Comparison of ENCODE assay signal across 1 cellular context in the genomic region with DNA sequence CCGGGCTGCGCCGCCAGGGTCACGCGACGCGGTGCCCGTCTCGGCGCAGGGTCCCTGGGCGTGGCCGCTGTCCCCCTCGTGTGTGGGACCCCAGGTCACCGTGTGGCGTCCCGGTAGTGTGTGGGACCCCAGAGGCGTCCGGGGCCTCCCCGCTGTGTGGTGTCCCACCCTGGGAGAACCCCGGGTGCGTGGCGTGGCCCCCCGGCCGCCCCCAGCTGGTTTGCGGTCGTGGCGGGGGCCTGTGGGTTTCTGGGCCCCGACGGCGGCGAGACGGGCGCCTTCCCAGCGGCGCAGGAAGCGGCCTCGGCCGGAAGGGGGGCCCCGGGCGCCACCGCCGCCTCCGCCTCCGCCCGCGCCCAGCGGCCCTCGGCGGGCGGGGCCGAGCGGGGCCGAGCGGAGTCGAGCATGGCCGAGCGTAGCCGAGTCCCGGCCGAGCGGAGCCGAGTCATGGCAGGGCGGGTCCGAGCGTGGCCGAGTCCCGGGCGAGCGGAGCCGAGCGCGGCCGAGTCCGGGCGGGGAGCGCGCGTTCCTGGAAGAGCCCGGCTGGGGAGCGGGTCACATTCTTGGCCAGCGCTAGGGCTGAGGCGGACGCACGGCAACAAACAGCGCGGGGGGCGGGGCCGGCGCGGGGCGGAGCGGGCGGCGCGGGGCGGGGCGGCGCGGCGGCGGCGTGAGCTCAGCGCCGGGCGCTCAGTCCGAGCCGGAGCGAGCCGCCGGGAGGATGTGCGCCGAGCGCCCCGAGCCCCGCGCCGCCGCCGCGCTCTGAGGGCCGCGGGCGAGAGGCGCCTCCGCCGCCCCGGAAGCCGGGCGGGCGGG.
TF ChIP-seq lines count a peak whose summit lies in the region.

No MANE protein-coding gene starts in this region.

TF ChIP-seq in K562, 482 proteins besides CTCF, POLR2A, EP300 and RAD21 (continued from another document and continues in another):
- TF ChIP-seq, protein P1, sequence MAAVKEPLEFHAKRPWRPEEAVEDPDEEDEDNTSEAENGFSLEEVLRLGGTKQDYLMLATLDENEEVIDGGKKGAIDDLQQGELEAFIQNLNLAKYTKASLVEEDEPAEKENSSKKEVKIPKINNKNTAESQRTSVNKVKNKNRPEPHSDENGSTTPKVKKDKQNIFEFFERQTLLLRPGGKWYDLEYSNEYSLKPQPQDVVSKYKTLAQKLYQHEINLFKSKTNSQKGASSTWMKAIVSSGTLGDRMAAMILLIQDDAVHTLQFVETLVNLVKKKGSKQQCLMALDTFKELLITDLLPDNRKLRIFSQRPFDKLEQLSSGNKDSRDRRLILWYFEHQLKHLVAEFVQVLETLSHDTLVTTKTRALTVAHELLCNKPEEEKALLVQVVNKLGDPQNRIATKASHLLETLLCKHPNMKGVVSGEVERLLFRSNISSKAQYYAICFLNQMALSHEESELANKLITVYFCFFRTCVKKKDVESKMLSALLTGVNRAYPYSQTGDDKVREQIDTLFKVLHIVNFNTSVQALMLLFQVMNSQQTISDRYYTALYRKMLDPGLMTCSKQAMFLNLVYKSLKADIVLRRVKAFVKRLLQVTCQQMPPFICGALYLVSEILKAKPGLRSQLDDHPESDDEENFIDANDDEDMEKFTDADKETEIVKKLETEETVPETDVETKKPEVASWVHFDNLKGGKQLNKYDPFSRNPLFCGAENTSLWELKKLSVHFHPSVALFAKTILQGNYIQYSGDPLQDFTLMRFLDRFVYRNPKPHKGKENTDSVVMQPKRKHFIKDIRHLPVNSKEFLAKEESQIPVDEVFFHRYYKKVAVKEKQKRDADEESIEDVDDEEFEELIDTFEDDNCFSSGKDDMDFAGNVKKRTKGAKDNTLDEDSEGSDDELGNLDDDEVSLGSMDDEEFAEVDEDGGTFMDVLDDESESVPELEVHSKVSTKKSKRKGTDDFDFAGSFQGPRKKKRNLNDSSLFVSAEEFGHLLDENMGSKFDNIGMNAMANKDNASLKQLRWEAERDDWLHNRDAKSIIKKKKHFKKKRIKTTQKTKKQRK (IDR thresholded peaks at IDR 0.05; ENCODE audit: borderline replicate concordance, low read depth, low read length) = no peak
- TF ChIP-seq HNRNPH1 (optimal IDR thresholded peaks at IDR 0.05; ENCODE audit: low read depth, low read length) (no peak), TAF9B (IDR thresholded peaks at IDR 0.05; ENCODE audit: partially characterized antibody) (no peak), SMAD4 (CRISPR knock-in tag; conservative IDR thresholded peaks at IDR 0.05) (peak; percentile 98), ZFP36 (IDR thresholded peaks at IDR 0.05; ENCODE audit: low read depth, low read length, partially characterized antibody) (no peak), RBM17 (IDR thresholded peaks at IDR 0.05; ENCODE audit: borderline replicate concordance, low read depth, low read length) (no peak), HEY1 (CRISPR knock-in tag; IDR thresholded peaks at IDR 0.05; ENCODE audit: borderline replicate concordance) (no peak), ZNF12 (CRISPR knock-in tag; IDR thresholded peaks at IDR 0.05) (0 out of 2 replicates have a peak, but pooled peaks have one; percentile 43), ZNF586 (CRISPR knock-in tag; conservative IDR thresholded peaks at IDR 0.05) (no peak), ZNF354B (CRISPR knock-in tag; IDR thresholded peaks at IDR 0.05) (no peak), DNMT1 (IDR thresholded peaks at IDR 0.05) (no peak), ZEB2 (IDR thresholded peaks at IDR 0.05) (no peak), ZNF644 (tag; IDR thresholded peaks at IDR 0.05; ENCODE audit: low read depth) (no peak), RBM25 (IDR thresholded peaks at IDR 0.05; ENCODE audit: low read depth, low read length, severe bottlenecking) (no peak), FUS (optimal IDR thresholded peaks at IDR 0.05; ENCODE audit: low read depth, low read length) (no peak), ZNF695 (CRISPR knock-in tag; IDR thresholded peaks at IDR 0.05) (no peak), ZNF668 (CRISPR knock-in tag; IDR thresholded peaks at IDR 0.05) (no peak), NUFIP1 (IDR thresholded peaks at IDR 0.05; ENCODE audit: partially characterized antibody) (no peak), ILK (tag; IDR thresholded peaks at IDR 0.05; ENCODE audit: borderline replicate concordance, low read depth) (no peak), HMGN3 (IDR thresholded peaks at IDR 0.05; ENCODE audit: borderline replicate concordance, extremely low read depth, insufficient read length, low read depth, low read length) (peak; percentile 84), LARP7 (IDR thresholded peaks at IDR 0.05) (no peak), SIN3A (IDR thresholded peaks at IDR 0.05; ENCODE audit: borderline replicate concordance in 2 of 2, control insufficient read depth in 1 of 2, low read depth in 2 of 2, low read length in 2 of 2) (0 out of 4 replicates have a peak, but pooled peaks of 1 of the 2 experiments have one; percentile 56), NFRKB (IDR thresholded peaks at IDR 0.05; ENCODE audit: low read depth) (no peak), NR1H2 (CRISPR knock-in tag; IDR thresholded peaks at IDR 0.05) (no peak), NELFE (IDR thresholded peaks at IDR 0.05; ENCODE audit: insufficient read depth, insufficient read length) (no peak), NFXL1 (CRISPR knock-in tag; IDR thresholded peaks at IDR 0.05) (no peak), FIP1L1 (IDR thresholded peaks at IDR 0.05; ENCODE audit: low read depth, low read length, poor library complexity, severe bottlenecking) (no peak), STAT5B (CRISPR knock-in tag; IDR thresholded peaks at IDR 0.05) (no peak), ZNF146 (CRISPR knock-in tag; IDR thresholded peaks at IDR 0.05; ENCODE audit: unreplicated experiment) (no peak), ATF1 (CRISPR knock-in tag; IDR thresholded peaks at IDR 0.05) (no peak), ATF1 (tag; IDR thresholded peaks at IDR 0.05) (no peak), CC2D1A (IDR thresholded peaks at IDR 0.05) (no peak), ZNF707 (CRISPR knock-in tag; conservative IDR thresholded peaks at IDR 0.05) (no peak), ZFX (CRISPR knock-in tag; IDR thresholded peaks at IDR 0.05) (peak; percentile 91), ZC3H11A (IDR thresholded peaks at IDR 0.05; ENCODE audit: low read depth, low read length) (no peak), SAP30 (IDR thresholded peaks at IDR 0.05; ENCODE audit: borderline replicate concordance, insufficient read depth, low read depth, low read length, poor library complexity, severe bottlenecking) (peak; percentile 57), BRD4 (IDR thresholded peaks at IDR 0.05) (0 out of 2 replicates have a peak, but pooled peaks have one; percentile 45)
- TF ChIP-seq, protein P2, sequence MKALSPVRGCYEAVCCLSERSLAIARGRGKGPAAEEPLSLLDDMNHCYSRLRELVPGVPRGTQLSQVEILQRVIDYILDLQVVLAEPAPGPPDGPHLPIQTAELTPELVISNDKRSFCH (CRISPR knock-in tag; IDR thresholded peaks at IDR 0.05) = no peak
- TF ChIP-seq, protein P2 (tag; IDR thresholded peaks at IDR 0.05) = peak; percentile 71
- TF ChIP-seq, protein P3, sequence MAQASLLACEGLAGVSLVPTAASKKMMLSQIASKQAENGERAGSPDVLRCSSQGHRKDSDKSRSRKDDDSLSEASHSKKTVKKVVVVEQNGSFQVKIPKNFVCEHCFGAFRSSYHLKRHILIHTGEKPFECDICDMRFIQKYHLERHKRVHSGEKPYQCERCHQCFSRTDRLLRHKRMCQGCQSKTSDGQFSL (CRISPR knock-in tag; IDR thresholded peaks at IDR 0.05) = no peak
- TF ChIP-seq, protein P3 (tag; IDR thresholded peaks at IDR 0.05) = no peak
- TF ChIP-seq, protein P4, sequence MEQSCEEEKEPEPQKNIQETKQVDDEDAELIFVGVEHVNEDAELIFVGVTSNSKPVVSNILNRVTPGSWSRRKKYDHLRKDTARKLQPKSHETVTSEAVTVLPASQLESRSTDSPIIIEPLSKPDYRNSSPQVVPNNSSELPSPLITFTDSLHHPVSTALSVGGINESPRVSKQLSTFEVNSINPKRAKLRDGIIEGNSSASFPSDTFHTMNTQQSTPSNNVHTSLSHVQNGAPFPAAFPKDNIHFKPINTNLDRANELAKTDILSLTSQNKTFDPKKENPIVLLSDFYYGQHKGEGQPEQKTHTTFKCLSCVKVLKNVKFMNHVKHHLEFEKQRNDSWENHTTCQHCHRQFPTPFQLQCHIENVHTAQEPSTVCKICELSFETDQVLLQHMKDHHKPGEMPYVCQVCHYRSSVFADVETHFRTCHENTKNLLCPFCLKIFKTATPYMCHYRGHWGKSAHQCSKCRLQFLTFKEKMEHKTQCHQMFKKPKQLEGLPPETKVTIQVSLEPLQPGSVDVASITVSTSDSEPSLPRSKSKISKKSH (CRISPR knock-in tag; IDR thresholded peaks at IDR 0.05) = no peak
- TF ChIP-seq, protein P5, sequence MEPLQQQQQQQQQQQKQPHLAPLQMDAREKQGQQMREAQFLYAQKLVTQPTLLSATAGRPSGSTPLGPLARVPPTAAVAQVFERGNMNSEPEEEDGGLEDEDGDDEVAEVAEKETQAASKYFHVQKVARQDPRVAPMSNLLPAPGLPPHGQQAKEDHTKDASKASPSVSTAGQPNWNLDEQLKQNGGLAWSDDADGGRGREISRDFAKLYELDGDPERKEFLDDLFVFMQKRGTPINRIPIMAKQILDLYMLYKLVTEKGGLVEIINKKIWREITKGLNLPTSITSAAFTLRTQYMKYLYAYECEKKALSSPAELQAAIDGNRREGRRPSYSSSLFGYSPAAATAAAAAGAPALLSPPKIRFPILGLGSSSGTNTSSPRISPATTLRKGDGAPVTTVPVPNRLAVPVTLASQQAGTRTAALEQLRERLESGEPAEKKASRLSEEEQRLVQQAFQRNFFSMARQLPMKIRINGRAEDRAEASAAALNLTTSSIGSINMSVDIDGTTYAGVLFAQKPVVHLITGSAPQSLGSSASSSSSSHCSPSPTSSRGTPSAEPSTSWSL (CRISPR knock-in tag; IDR thresholded peaks at IDR 0.05; ENCODE audit: borderline replicate concordance) = no peak
- TF ChIP-seq, protein P6, sequence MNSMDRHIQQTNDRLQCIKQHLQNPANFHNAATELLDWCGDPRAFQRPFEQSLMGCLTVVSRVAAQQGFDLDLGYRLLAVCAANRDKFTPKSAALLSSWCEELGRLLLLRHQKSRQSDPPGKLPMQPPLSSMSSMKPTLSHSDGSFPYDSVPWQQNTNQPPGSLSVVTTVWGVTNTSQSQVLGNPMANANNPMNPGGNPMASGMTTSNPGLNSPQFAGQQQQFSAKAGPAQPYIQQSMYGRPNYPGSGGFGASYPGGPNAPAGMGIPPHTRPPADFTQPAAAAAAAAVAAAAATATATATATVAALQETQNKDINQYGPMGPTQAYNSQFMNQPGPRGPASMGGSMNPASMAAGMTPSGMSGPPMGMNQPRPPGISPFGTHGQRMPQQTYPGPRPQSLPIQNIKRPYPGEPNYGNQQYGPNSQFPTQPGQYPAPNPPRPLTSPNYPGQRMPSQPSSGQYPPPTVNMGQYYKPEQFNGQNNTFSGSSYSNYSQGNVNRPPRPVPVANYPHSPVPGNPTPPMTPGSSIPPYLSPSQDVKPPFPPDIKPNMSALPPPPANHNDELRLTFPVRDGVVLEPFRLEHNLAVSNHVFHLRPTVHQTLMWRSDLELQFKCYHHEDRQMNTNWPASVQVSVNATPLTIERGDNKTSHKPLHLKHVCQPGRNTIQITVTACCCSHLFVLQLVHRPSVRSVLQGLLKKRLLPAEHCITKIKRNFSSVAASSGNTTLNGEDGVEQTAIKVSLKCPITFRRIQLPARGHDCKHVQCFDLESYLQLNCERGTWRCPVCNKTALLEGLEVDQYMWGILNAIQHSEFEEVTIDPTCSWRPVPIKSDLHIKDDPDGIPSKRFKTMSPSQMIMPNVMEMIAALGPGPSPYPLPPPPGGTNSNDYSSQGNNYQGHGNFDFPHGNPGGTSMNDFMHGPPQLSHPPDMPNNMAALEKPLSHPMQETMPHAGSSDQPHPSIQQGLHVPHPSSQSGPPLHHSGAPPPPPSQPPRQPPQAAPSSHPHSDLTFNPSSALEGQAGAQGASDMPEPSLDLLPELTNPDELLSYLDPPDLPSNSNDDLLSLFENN (IDR thresholded peaks at IDR 0.05; ENCODE audit: low read depth in 2 of 2, low read length in 2 of 2) = no peak
- TF ChIP-seq, protein P7, sequence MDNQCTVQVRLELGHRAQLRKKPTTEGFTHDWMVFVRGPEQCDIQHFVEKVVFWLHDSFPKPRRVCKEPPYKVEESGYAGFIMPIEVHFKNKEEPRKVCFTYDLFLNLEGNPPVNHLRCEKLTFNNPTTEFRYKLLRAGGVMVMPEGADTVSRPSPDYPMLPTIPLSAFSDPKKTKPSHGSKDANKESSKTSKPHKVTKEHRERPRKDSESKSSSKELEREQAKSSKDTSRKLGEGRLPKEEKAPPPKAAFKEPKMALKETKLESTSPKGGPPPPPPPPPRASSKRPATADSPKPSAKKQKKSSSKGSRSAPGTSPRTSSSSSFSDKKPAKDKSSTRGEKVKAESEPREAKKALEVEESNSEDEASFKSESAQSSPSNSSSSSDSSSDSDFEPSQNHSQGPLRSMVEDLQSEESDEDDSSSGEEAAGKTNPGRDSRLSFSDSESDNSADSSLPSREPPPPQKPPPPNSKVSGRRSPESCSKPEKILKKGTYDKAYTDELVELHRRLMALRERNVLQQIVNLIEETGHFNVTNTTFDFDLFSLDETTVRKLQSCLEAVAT (IDR thresholded peaks at IDR 0.05) = 0 out of 4 replicates have a peak, but pooled peaks of 1 of the 2 experiments have one; percentile 16
- TF ChIP-seq, protein P8, sequence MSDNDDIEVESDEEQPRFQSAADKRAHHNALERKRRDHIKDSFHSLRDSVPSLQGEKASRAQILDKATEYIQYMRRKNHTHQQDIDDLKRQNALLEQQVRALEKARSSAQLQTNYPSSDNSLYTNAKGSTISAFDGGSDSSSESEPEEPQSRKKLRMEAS (CRISPR knock-in tag; IDR thresholded peaks at IDR 0.05) = no peak; the same call in 1 of the 2 replicates
- TF ChIP-seq, protein P9, sequence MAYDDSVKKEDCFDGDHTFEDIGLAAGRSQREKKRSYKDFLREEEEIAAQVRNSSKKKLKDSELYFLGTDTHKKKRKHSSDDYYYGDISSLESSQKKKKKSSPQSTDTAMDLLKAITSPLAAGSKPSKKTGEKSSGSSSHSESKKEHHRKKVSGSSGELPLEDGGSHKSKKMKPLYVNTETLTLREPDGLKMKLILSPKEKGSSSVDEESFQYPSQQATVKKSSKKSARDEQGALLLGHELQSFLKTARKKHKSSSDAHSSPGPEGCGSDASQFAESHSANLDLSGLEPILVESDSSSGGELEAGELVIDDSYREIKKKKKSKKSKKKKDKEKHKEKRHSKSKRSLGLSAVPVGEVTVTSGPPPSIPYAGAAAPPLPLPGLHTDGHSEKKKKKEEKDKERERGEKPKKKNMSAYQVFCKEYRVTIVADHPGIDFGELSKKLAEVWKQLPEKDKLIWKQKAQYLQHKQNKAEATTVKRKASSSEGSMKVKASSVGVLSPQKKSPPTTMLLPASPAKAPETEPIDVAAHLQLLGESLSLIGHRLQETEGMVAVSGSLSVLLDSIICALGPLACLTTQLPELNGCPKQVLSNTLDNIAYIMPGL (CRISPR knock-in tag; IDR thresholded peaks at IDR 0.05) = no peak
- TF ChIP-seq, protein P10, sequence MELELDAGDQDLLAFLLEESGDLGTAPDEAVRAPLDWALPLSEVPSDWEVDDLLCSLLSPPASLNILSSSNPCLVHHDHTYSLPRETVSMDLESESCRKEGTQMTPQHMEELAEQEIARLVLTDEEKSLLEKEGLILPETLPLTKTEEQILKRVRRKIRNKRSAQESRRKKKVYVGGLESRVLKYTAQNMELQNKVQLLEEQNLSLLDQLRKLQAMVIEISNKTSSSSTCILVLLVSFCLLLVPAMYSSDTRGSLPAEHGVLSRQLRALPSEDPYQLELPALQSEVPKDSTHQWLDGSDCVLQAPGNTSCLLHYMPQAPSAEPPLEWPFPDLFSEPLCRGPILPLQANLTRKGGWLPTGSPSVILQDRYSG (tag; conservative IDR thresholded peaks at IDR 0.05; ENCODE audit: low read depth) = no peak
